In genomic region chr1:198135366-198135765, GRCh38 we compare ENCODE assay signal across 35 cellular contexts.
"Had no signal": no experiment of that assay in that cellular context is flagged by ENCODE, and none has a peak within 500 bp of the region (broad histone marks: within the 10 kb centered on the region; RNA-seq: fewer than 3 reads in every experiment).

No MANE protein-coding gene starts in this region.

- DNase-seq: activated B cell treated with CpG ODN at 0.5 μM for 24 hours; activated CD4-positive, alpha-beta memory T cell treated with anti-CD3 and anti-CD28 coated beads for 36 hours; activated CD4-positive, alpha-beta T cell treated with anti-CD3 and anti-CD28 coated beads for 4 hours; activated CD4-positive, alpha-beta T cell treated with anti-CD3 and anti-CD28 coated beads, Interleukin-2, amount 10 ng/mL, durations not matched to agents 24 days and 14 days; activated CD4-positive, alpha-beta T cell treated with anti-CD3 and anti-CD28 coated beads, Interleukin-2, amount 50 U/mL, for 1 hour; activated CD4-positive, alpha-beta T cell treated with anti-CD3 and anti-CD28 coated beads, Interleukin-2, amount 50 U/mL, for 4 hours; activated CD4-positive, CD25-positive, alpha-beta regulatory T cell treated with anti-CD3 and anti-CD28 coated beads, Interleukin-2, amount 50 U/mL, for 72 hours; activated CD8-positive, alpha-beta memory T cell treated with anti-CD3 and anti-CD28 coated beads, Interleukin-2, amount 50 U/mL, for 4 hours; activated CD8-positive, alpha-beta T cell treated with anti-CD3 and anti-CD28 coated beads for 36 hours; activated effector memory CD4-positive, alpha-beta T cell treated with anti-CD3 and anti-CD28 coated beads, Interleukin-2, amount 50 U/mL, for 16 hours; activated gamma-delta T cell treated with Interleukin-2 at 50 U/mL for 16 hours; activated naive CD4-positive, alpha-beta T cell; activated naive CD4-positive, alpha-beta T cell treated with anti-CD3 and anti-CD28 coated beads for 36 hours; activated naive CD4-positive, alpha-beta T cell treated with anti-CD3 and anti-CD28 coated beads, Interleukin-2, amount 50 U/mL, for 16 hours; activated naive CD8-positive, alpha-beta T cell treated with anti-CD3 and anti-CD28 coated beads for 36 hours; activated T-cell treated with anti-CD3 and anti-CD28 coated beads for 4 hours; activated T-cell treated with anti-CD3 and anti-CD28 coated beads, Interleukin-2, amount 50 U/mL, for 1 hour; activated T-cell treated with anti-CD3 and anti-CD28 coated beads, Interleukin-2, amount 50 U/mL, for 4 hours; activated T-cell treated with anti-CD3 and anti-CD28 coated beads, Interleukin-2, amount 50 U/mL, for 72 hours; adrenal gland; amniotic stem cell; aorta; body of pancreas; brain microvascular endothelial cell; central memory CD4-positive, alpha-beta T cell; T-helper 1 cell; T-helper 2 cell; T-helper 9 cell had no signal

- H3K4me1 ChIP-seq: adrenal gland, body of pancreas, breast epithelium had no signal

- H3K4me1 Mint-ChIP-seq: activated T-helper 17 cell treated with anti-CD3 and anti-CD28 coated beads, Interleukin-2, amount 50 U/mL, for 72 hours had no signal

- H3K27me3 ChIP-seq: adrenal gland, body of pancreas, brain microvascular endothelial cell, breast epithelium had no signal

- H3K9me3 ChIP-seq: adrenal gland, body of pancreas, breast epithelium had no signal

- H3K4me3 Mint-ChIP-seq: activated B cell treated with CpG ODN at 0.5 μM for 24 hours; activated CD4-positive, alpha-beta memory T cell treated with anti-CD3 and anti-CD28 coated beads for 36 hours; activated CD4-positive, alpha-beta T cell treated with anti-CD3 and anti-CD28 coated beads, Interleukin-2, amount 10 ng/mL, durations not matched to agents 24 days and 14 days; activated CD8-positive, alpha-beta T cell treated with anti-CD3 and anti-CD28 coated beads for 36 hours; activated naive CD4-positive, alpha-beta T cell treated with anti-CD3 and anti-CD28 coated beads for 36 hours; activated naive CD8-positive, alpha-beta T cell treated with anti-CD3 and anti-CD28 coated beads for 36 hours; activated T-cell treated with anti-CD3 and anti-CD28 coated beads, Interleukin-2, amount 50 U/mL, for 4 hours; activated T-cell treated with anti-CD3 and anti-CD28 coated beads, Interleukin-2, amount 50 U/mL, for 72 hours; activated T-helper 1 cell treated with anti-CD3 and anti-CD28 coated beads, Interleukin-12 subunit alpha, Interleukin-12 subunit beta, Interleukin-2, Interleukin-4 antibody, amounts not matched to agents 30 ng/mL and 10 ng/mL and 1 ng/mL, durations not matched to agents 14 hours and 24 hours and 36 hours; activated T-helper 17 cell treated with anti-CD3 and anti-CD28 coated beads, Interleukin-2, amount 50 U/mL, for 72 hours; T-helper 1 cell treated with Interleukin-12 subunit alpha and Interleukin-12 subunit beta and Interleukin-4 antibody, amounts not matched to agents 30 μg/mL and 1 μg/mL, for 36 hours; T-helper 2 cell treated with Interferon-gamma antibody and Interleukin-4, amounts not matched to agents 5 μg/mL and 100 μg/mL, for 36 hours had no signal

- H3K27me3 Mint-ChIP-seq: activated B cell treated with CpG ODN at 0.5 μM for 24 hours; activated CD8-positive, alpha-beta T cell treated with anti-CD3 and anti-CD28 coated beads for 36 hours; activated naive CD8-positive, alpha-beta T cell treated with anti-CD3 and anti-CD28 coated beads for 36 hours; activated T-helper 17 cell treated with anti-CD3 and anti-CD28 coated beads, Interleukin-2, amount 50 U/mL, for 72 hours had no signal

- H3K27ac ChIP-seq: adrenal gland, body of pancreas, brain microvascular endothelial cell, breast epithelium, VCaP had no signal

- H3K36me3 ChIP-seq: adrenal gland, brain microvascular endothelial cell, breast epithelium had no signal

- H3K4me3 ChIP-seq: adrenal gland, body of pancreas, breast epithelium had no signal

- ATAC-seq: activated CD8-positive, alpha-beta T cell treated with anti-CD3 and anti-CD28 coated beads for 36 hours; activated naive CD4-positive, alpha-beta T cell treated with anti-CD3 and anti-CD28 coated beads, Interleukin-2, amount 50 U/mL, for 72 hours; activated T-cell treated with anti-CD3 and anti-CD28 coated beads, Interleukin-2, amount 50 U/mL, for 4 hours; activated T-cell treated with anti-CD3 and anti-CD28 coated beads, Interleukin-2, amount 50 U/mL, for 72 hours; activated T-helper 17 cell treated with anti-CD3 and anti-CD28 coated beads, Interleukin-2, amount 50 U/mL, for 72 hours; body of pancreas had no signal

- H3K27ac Mint-ChIP-seq: activated B cell treated with CpG ODN at 0.5 μM for 24 hours; activated CD4-positive, alpha-beta memory T cell treated with anti-CD3 and anti-CD28 coated beads for 36 hours; activated CD4-positive, alpha-beta T cell treated with anti-CD3 and anti-CD28 coated beads, Interleukin-2, amount 10 ng/mL, durations not matched to agents 24 days and 14 days; activated CD8-positive, alpha-beta T cell treated with anti-CD3 and anti-CD28 coated beads for 36 hours; activated naive CD4-positive, alpha-beta T cell treated with anti-CD3 and anti-CD28 coated beads for 36 hours; activated naive CD4-positive, alpha-beta T cell treated with anti-CD3 and anti-CD28 coated beads, Interleukin-2, amount 50 U/mL, for 72 hours; activated naive CD8-positive, alpha-beta T cell treated with anti-CD3 and anti-CD28 coated beads for 36 hours; activated T-cell treated with anti-CD3 and anti-CD28 coated beads, Interleukin-2, amount 50 U/mL, for 72 hours; activated T-helper 1 cell treated with anti-CD3 and anti-CD28 coated beads, Interleukin-12 subunit alpha, Interleukin-12 subunit beta, Interleukin-2, Interleukin-4 antibody, amounts not matched to agents 30 ng/mL and 10 ng/mL and 1 ng/mL, durations not matched to agents 14 hours and 24 hours and 36 hours; activated T-helper 17 cell treated with anti-CD3 and anti-CD28 coated beads, Interleukin-2, amount 50 U/mL, for 72 hours; T-helper 1 cell treated with Interleukin-12 subunit alpha and Interleukin-12 subunit beta and Interleukin-4 antibody, amounts not matched to agents 30 μg/mL and 1 μg/mL, for 36 hours; T-helper 2 cell treated with Interferon-gamma antibody and Interleukin-4, amounts not matched to agents 5 μg/mL and 100 μg/mL, for 36 hours had no signal
